8 cellular contexts compared by ENCODE assay signal in genomic region chr10:118341678-118342637, GRCh38. TPM values are rescaled to one million over a fixed set of nuclear protein-coding genes. Genes with fewer than 3 reads are reported as not detected.
DNase-seq lines count a peak whose midpoint lies in the region; TF ChIP-seq lines count a peak whose summit lies in the region.

Gene FAM204A, minus strand, starts transcription at chr10:118342324. Its CDS starts 5,909 bp downstream, at chr10:118336415.

- intact Hi-C loops in stomach (cut with DNase I; ENCODE audit: low total_unique reads): no loop called here

- H3K4me3 ChIP-seq in HAP-1 (peak within 1 kb of the TSS; percentile 95), MM.1S (ENCODE audit: low read length) (peak within 1 kb of the TSS; percentile 85), fibroblast of villous mesenchyme (ENCODE audit: low read depth, low read length) (peak within 1 kb of the TSS; percentile 98), neural cell (ENCODE audit: low read length) (peak within 1 kb of the TSS; percentile 81), stomach (peak within 1 kb of the TSS; percentile 82 to 99 (median 92))

- H2AFZ ChIP-seq in MM.1S (ENCODE audit: low read length) (peak within 1 kb of the TSS; percentile 81), neural cell (ENCODE audit: low read depth, low read length) (peak within 1 kb of the TSS; percentile 78)

- H3K9me2 ChIP-seq in MM.1S (replicated peaks; ENCODE audit: insufficient read depth, low read length) (no peaks in the 10 kb centered on the region), neural cell (ENCODE audit: insufficient read depth, low read length) (no peaks in the 10 kb centered on the region)

- in situ Hi-C loops in HAP-1 (cut with MboI; ENCODE audit: low sequenced_read_pairs): no loop called here

- H3K27ac ChIP-seq in MM.1S (ENCODE audit: low read length) (peak within 1 kb of the TSS; percentile 40; the same call in 1 of the 2 replicates), neural cell (ENCODE audit: low read length) (peak within 1 kb of the TSS; percentile 94), stomach (peak within 1 kb of the TSS; percentile 67 to 89 (median 80))

- TF ChIP-seq EP300 in neural cell (conservative IDR thresholded peaks at IDR 0.05; ENCODE audit: poor library complexity, severe bottlenecking): peak; percentile 58
- TF ChIP-seq EP300 in stomach (IDR thresholded peaks at IDR 0.05): no peak

- 0 to 1% (median 1%) methylated on average over 32 to 48 of the region's 48 CpGs for WGBS in stomach, 5 donors

- no peak for TF ChIP-seq CTCF in MM.1S (IDR thresholded peaks at IDR 0.05; ENCODE audit: low read length)
- no peak for TF ChIP-seq CTCF in fibroblast of villous mesenchyme (IDR thresholded peaks at IDR 0.05; ENCODE audit: insufficient read depth, low read depth, low read length)
- TF ChIP-seq CTCF in neural cell (IDR thresholded peaks at IDR 0.05; ENCODE audit: poor library complexity, severe bottlenecking): peak; percentile 54
- no peak for TF ChIP-seq CTCF in stomach (IDR thresholded peaks at IDR 0.05)

- H3K4me1 ChIP-seq in ES-I3 (ENCODE audit: insufficient read depth, low read length) (0 out of 2 replicates have a peak, but pooled peaks cover 6% of the 10 kb centered on the region), HAP-1 (peaks cover 3% of the 10 kb centered on the region; the same call in 1 of the 2 replicates), MM.1S (ENCODE audit: low read length) (peaks cover 11% of the 10 kb centered on the region), stomach (peaks cover 8 to 48% (median 32%) of the 10 kb centered on the region in 4 donors)

- TF ChIP-seq RAD21 in neural cell (conservative IDR thresholded peaks at IDR 0.05): peak; percentile 64

- H3K36me3 ChIP-seq in ES-I3 (ENCODE audit: insufficient read depth, low read length): no peaks in the 10 kb centered on the region
- peaks cover 12% of the 10 kb centered on the region; the same call in 1 of the 2 replicates for H3K36me3 ChIP-seq in HAP-1 (replicated peaks)
- no peaks in the 10 kb centered on the region for H3K36me3 ChIP-seq in MM.1S (replicated peaks; ENCODE audit: insufficient read depth, low read length)
- no peaks in the 10 kb centered on the region for H3K36me3 ChIP-seq in neural cell (ENCODE audit: insufficient read depth, low read length)
- peaks cover 0 to 7% (median 0%) of the 10 kb centered on the region in 4 donors for H3K36me3 ChIP-seq in stomach

- peaks cover 51% of the 10 kb centered on the region for H3K79me2 ChIP-seq in MM.1S (ENCODE audit: low read length)
- peaks cover 44% of the 10 kb centered on the region for H3K79me2 ChIP-seq in neural cell (replicated peaks; ENCODE audit: insufficient read depth, low read length)

- H4K20me1 ChIP-seq in MM.1S (ENCODE audit: insufficient read depth, low read length): no peaks in the 10 kb centered on the region
- H4K20me1 ChIP-seq in neural cell (ENCODE audit: insufficient read depth): no peaks in the 10 kb centered on the region

- DNase-seq in HAP-1 (ENCODE audit: low spot score in 2 of 2): peak; percentile 84 to 93
- peak; percentile 92 for DNase-seq in MM.1S
- peak; percentile 34 for DNase-seq in SIG-M5 (lab: John Stamatoyannopoulos, UW)
- peak; percentile 74 for DNase-seq in activated gamma-delta T cell (lab: John Stamatoyannopoulos, UW)
- peak; percentile 94 for DNase-seq in fibroblast of villous mesenchyme (ENCODE audit: low read depth)
- peak; percentile 95 for DNase-seq in stomach

- no peaks in the 10 kb centered on the region for H3K9me3 ChIP-seq in ES-I3 (ENCODE audit: control insufficient read depth, insufficient read depth, low read length)
- H3K9me3 ChIP-seq in HAP-1: no peaks in the 10 kb centered on the region
- no peaks in the 10 kb centered on the region for H3K9me3 ChIP-seq in MM.1S (replicated peaks; ENCODE audit: insufficient read depth, low read length)
- no peaks in the 10 kb centered on the region for H3K9me3 ChIP-seq in neural cell (ENCODE audit: low read length)
- H3K9me3 ChIP-seq in stomach: no peaks in the 10 kb centered on the region

- TF ChIP-seq POLR2A in stomach (IDR thresholded peaks at IDR 0.05): no peak

- peak within 1 kb of the TSS; percentile 91 for H3K9ac ChIP-seq in ES-I3 (ENCODE audit: low read depth, low read length)
- peak within 1 kb of the TSS; percentile 88 for H3K9ac ChIP-seq in MM.1S (ENCODE audit: low read length)
- H3K9ac ChIP-seq in neural cell (ENCODE audit: low read length): peak within 1 kb of the TSS; percentile 86

- no peaks in the 10 kb centered on the region for H3K27me3 ChIP-seq in HAP-1 (ENCODE audit: low read depth)
- no peaks in the 10 kb centered on the region for H3K27me3 ChIP-seq in MM.1S (replicated peaks; ENCODE audit: insufficient read depth, low read length)
- no peaks in the 10 kb centered on the region for H3K27me3 ChIP-seq in neural cell (ENCODE audit: insufficient read depth, low read depth, low read length)
- H3K27me3 ChIP-seq in stomach: no peaks in the 10 kb centered on the region

- H3F3A ChIP-seq in MM.1S (ENCODE audit: insufficient read depth, low read length) (no peaks in the 10 kb centered on the region), neural cell (ENCODE audit: insufficient read depth, low read length, poor library complexity, severe bottlenecking) (peaks cover 4% of the 10 kb centered on the region)

- peak within 1 kb of the TSS; percentile 82 for H3K4me2 ChIP-seq in MM.1S (ENCODE audit: low read depth, low read length)
- peak within 1 kb of the TSS; percentile 79 for H3K4me2 ChIP-seq in neural cell (ENCODE audit: low read length)

TF ChIP-seq in neural cell, 6 proteins besides CTCF, POLR2A, EP300 and RAD21:
- TF ChIP-seq REST (IDR thresholded peaks at IDR 0.05; ENCODE audit: borderline replicate concordance): peak; percentile 74
- TF ChIP-seq MXI1 (conservative IDR thresholded peaks at IDR 0.05; ENCODE audit: poor library complexity, severe bottlenecking): peak; percentile 90
- peak; percentile 59 for TF ChIP-seq SMC3 (conservative IDR thresholded peaks at IDR 0.05; ENCODE audit: poor library complexity)
- TF ChIP-seq POLR2AphosphoS5 (IDR thresholded peaks at IDR 0.05): peak; percentile 95
- no peak for TF ChIP-seq EZH2 (IDR thresholded peaks at IDR 0.05; ENCODE audit: borderline replicate concordance, insufficient read depth, low read length, poor library complexity, severe bottlenecking)
- TF ChIP-seq TAF1 (IDR thresholded peaks at IDR 0.05; ENCODE audit: low read depth): peak; percentile 71

RNA-seq across cellular contexts. Expression of gene FAM204A, which starts in this region (rescaled TPM):
- total RNA-seq in fibroblast of villous mesenchyme (47.0 and 48.8 TPM in 2 replicates), stomach (10 to 100 TPM; 26.3 to 39.5 (median 29.0) TPM)
- polyA plus RNA-seq in neural cell (182 and 202 TPM in 2 replicates), stomach (10 to 100 TPM; 30.8 to 60.8 (median 43.3) TPM)
- polyA minus RNA-seq in neural cell: 80.8 and 130 TPM in 2 replicates

Comparison
In these comparisons a context has a peak if more than half of its experiments do, and no peak if none do; other contexts are left out.
1. Peak in every context shown above with its lines: DNase-seq, H3K4me3 ChIP-seq and H3K27ac ChIP-seq.
2. DNase-seq: peak in every context shown above with its lines; median percentile 95 in stomach; 94 in fibroblast of villous mesenchyme; 92 in MM.1S; 88 in HAP-1; 74 in activated gamma-delta T cell; 34 in SIG-M5.
3. H3K27ac ChIP-seq: peak in every context shown above with its lines; median percentile 94 in neural cell; 80 in stomach; 40 in MM.1S.